Comparison of ENCODE assay signal across 9 cellular contexts in the genomic region with DNA sequence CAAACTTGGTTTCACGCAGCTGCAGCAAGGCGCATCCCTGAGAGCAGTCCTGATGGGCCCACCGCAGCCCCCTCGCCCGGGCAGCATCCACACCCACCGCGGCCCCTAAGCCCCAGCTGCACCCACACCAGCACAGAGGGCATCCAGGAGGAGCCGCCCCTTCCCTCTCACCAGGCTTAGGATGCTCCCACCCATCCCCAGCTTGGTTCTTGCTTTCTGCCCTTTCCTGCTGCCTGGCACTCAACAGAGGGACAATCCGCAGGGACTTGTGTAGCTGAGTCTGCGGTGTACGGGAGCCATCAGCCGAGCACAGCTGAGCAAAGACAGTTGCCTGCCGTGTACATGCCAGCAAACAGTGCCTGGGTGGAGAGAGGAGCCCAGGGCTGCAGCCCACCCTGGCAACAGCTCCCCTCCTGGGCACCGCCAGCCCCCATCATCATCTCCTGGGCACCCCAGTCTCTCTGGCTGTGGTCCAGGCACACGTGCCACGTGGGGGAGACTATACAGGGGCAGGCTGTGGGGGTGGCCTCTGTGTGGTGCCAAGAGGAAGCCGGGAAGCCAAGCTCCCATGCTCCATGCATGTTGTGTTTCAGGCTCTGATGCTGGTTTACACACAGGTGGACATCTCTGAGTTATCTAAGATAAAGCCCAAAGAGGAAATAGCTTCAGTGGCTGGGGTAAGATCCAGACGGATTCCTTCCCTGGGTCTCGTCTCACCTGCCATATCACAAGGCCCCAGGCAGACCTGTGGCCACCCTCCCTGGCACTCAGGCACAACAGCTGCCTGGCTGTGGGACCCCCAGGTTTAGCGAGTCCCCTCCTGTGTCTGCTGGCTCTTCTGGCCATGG. TPM values are rescaled to one million over a fixed set of nuclear protein-coding genes. Genes with fewer than 3 reads are reported as not detected.
DNase-seq lines count a peak whose midpoint lies in the region; ATAC-seq and TF ChIP-seq lines count a peak whose summit lies in the region.
"Had no signal": no experiment of that assay in that cellular context is flagged by ENCODE, and none has a peak within 500 bp of the region (broad histone marks: within the 10 kb centered on the region; RNA-seq: fewer than 3 reads in every experiment).

No MANE protein-coding gene starts in this region.

- peak overlapping the region; percentile 73 for H3K4me3 Mint-ChIP-seq in activated naive CD8-positive, alpha-beta T cell treated with anti-CD3 and anti-CD28 coated beads, Interleukin-2, amount 50 U/mL, for 24 hours

- no peaks in the 10 kb centered on the region for H3K27me3 ChIP-seq in neutrophil
- no peaks in the 10 kb centered on the region for H3K27me3 ChIP-seq in H7 (ENCODE audit: control insufficient read depth, insufficient read depth, low read length)

- H3K4me1 ChIP-seq in neutrophil (ENCODE audit: control insufficient read depth in 1 of 2, insufficient read depth in 1 of 2, low read depth in 1 of 2, low read length in 1 of 2): peaks cover 45 to 47% of the 10 kb centered on the region in 2 experiments

- H3K27me3 Mint-ChIP-seq in activated naive CD8-positive, alpha-beta T cell treated with anti-CD3 and anti-CD28 coated beads, Interleukin-2, amount 50 U/mL, for 24 hours: no peaks in the 10 kb centered on the region
- H3K27me3 Mint-ChIP-seq: type B pancreatic cell had no signal

- H3K27ac Mint-ChIP-seq in activated naive CD8-positive, alpha-beta T cell treated with anti-CD3 and anti-CD28 coated beads, Interleukin-2, amount 50 U/mL, for 24 hours: peak overlapping the region; percentile 91
- H3K27ac Mint-ChIP-seq: type B pancreatic cell had no signal

- H3K4me1 Mint-ChIP-seq in activated naive CD8-positive, alpha-beta T cell treated with anti-CD3 and anti-CD28 coated beads, Interleukin-2, amount 50 U/mL, for 24 hours: peaks cover 72% of the 10 kb centered on the region

- H3K27ac ChIP-seq in neutrophil: peak overlapping the region; percentile 72

- no peak for TF ChIP-seq CTCF in neutrophil (IDR thresholded peaks at IDR 0.05)

- H3K9me3 ChIP-seq in neutrophil: no peaks in the 10 kb centered on the region

- peaks cover 13% of the 10 kb centered on the region for H3K36me3 ChIP-seq in neutrophil
- H3K36me3 ChIP-seq in H7 (replicated peaks; ENCODE audit: control insufficient read depth, insufficient read depth, low read length): no peaks in the 10 kb centered on the region

- DNase-seq in NCI-H748 (lab: John Stamatoyannopoulos, UW; ENCODE audit: unreplicated experiment) (peak; percentile 14), NCI-H748 treated with DMSO at 0.1 percent for 48 hours (lab: John Stamatoyannopoulos, UW) (no peak), H7 (no peak), KG1 (lab: John Stamatoyannopoulos, UW) (no peak), SW480 (ENCODE audit: low spot score) (no peak)
- DNase-seq in Jurkat, Clone E6-1 (ENCODE audit: low read depth, low spot score): peak; percentile 51
- DNase-seq in activated naive CD8-positive, alpha-beta T cell treated with anti-CD3 and anti-CD28 coated beads, Interleukin-2, amount 50 U/mL, for 24 hours: no peak

- no peak for ATAC-seq in activated naive CD8-positive, alpha-beta T cell treated with anti-CD3 and anti-CD28 coated beads, Interleukin-2, amount 50 U/mL, for 24 hours

- peaks cover 4% of the 10 kb centered on the region for H3K36me3 Mint-ChIP-seq in activated naive CD8-positive, alpha-beta T cell treated with anti-CD3 and anti-CD28 coated beads, Interleukin-2, amount 50 U/mL, for 24 hours (ENCODE audit: low read depth)
- H3K36me3 Mint-ChIP-seq: type B pancreatic cell had no signal

- peak overlapping the region; percentile 37 for H3K4me3 ChIP-seq in Jurkat, Clone E6-1 (ENCODE audit: low read length)
- H3K4me3 ChIP-seq in neutrophil (ENCODE audit: low read depth in 1 of 2, low read length in 1 of 2): peak overlapping the region; percentile 34 to 56
- H3K4me3 ChIP-seq in H7 (ENCODE audit: insufficient read depth, low read depth, low read length): no peak overlapping the region

- H3K9me3 Mint-ChIP-seq in activated naive CD8-positive, alpha-beta T cell treated with anti-CD3 and anti-CD28 coated beads, Interleukin-2, amount 50 U/mL, for 24 hours: no peaks in the 10 kb centered on the region
- H3K9me3 Mint-ChIP-seq: type B pancreatic cell had no signal

RNA-seq across cellular contexts. Expression of a gene that starts 36.1 kb away (rescaled TPM):
- 4.5 TPM for polyA plus RNA-seq in Jurkat, Clone E6-1 (2012; ENCODE audit: insufficient read depth, insufficient read length)
- 31.4 and 38.2 TPM in 2 replicates for total RNA-seq in H7 (2014; rRNA removed; shearing (Covaris generic))

RNA-seq across cellular contexts. Expression of a gene that starts 36.1 kb away (rescaled TPM):
- 21.7 TPM for polyA plus RNA-seq in Jurkat, Clone E6-1 (2012; ENCODE audit: insufficient read depth, insufficient read length)
- total RNA-seq in H7 (2014; rRNA removed; shearing (Covaris generic)): 12.3 and 12.7 TPM in 2 replicates

RNA-seq across cellular contexts. Expression of a gene that starts 50.8 kb away (rescaled TPM):
- polyA plus RNA-seq in Jurkat, Clone E6-1 (2012; ENCODE audit: insufficient read depth, insufficient read length): 117 TPM
- 1.4 and 1.7 TPM in 2 replicates for total RNA-seq in H7 (2014; rRNA removed; shearing (Covaris generic))

RNA-seq across cellular contexts. Expression of a gene that starts 50.9 kb away (rescaled TPM):
- 9.0 TPM for polyA plus RNA-seq in Jurkat, Clone E6-1 (2012; ENCODE audit: insufficient read depth, insufficient read length)
- 3.3 and 5.0 TPM in 2 replicates for total RNA-seq in H7 (2014; rRNA removed; shearing (Covaris generic))

Comparison
In these comparisons a context has a peak if more than half of its experiments do, and no peak if none do; other contexts are left out.
1. DNase-seq: peak in NCI-H748 (single experiment) and Jurkat, Clone E6-1 (single experiment); none in NCI-H748 treated with DMSO at 0.1 percent for 48 hours (single experiment), activated naive CD8-positive, alpha-beta T cell treated with anti-CD3 and anti-CD28 coated beads, Interleukin-2, amount 50 U/mL, for 24 hours (single experiment), H7 (single experiment), KG1 (single experiment) and SW480 (single experiment).